ENCODE assay signal across 8 cellular contexts in genomic region chr1:170670751-170671628, GRCh38. TPM values are rescaled to one million over a fixed set of nuclear protein-coding genes. Genes with fewer than 3 reads are reported as not detected.
DNase-seq lines count a peak whose midpoint lies in the region; ATAC-seq and TF ChIP-seq lines count a peak whose summit lies in the region.

No MANE protein-coding gene starts in this region.

- peak; percentile 32 for DNase-seq in RPMI8226
- DNase-seq in glutamatergic neuron: peak; percentile 88
- no peak for DNase-seq in retinal pigment epithelial cell (ENCODE audit: low read depth)
- DNase-seq in kidney glomerular epithelial cell (lab: John Stamatoyannopoulos, UW): no peak
- no peak for DNase-seq in immature natural killer cell

- H3K27ac Mint-ChIP-seq in glutamatergic neuron (ENCODE audit: unreplicated experiment): no peak overlapping the region
- no peak overlapping the region for H3K27ac Mint-ChIP-seq in immature natural killer cell

- H3K4me1 Mint-ChIP-seq in glutamatergic neuron (ENCODE audit: low read depth, unreplicated experiment) (peaks cover 23% of the 10 kb centered on the region), immature natural killer cell (no peaks in the 10 kb centered on the region)

- H3K4me3 ChIP-seq in GM08714 (ENCODE audit: low read length): peak overlapping the region; percentile 41; the same call in 1 of the 2 replicates
- peak overlapping the region; percentile 18 for H3K4me3 ChIP-seq in retinal pigment epithelial cell (ENCODE audit: low read length)

- TF ChIP-seq CTCF in glutamatergic neuron (IDR thresholded peaks at IDR 0.05; ENCODE audit: partially characterized antibody, unreplicated experiment) (peak; percentile 91), retinal pigment epithelial cell (conservative IDR thresholded peaks at IDR 0.05; ENCODE audit: low read depth, low read length) (peak; percentile 75)

- no peaks in the 10 kb centered on the region for H3K36me3 Mint-ChIP-seq in glutamatergic neuron (ENCODE audit: unreplicated experiment)
- peaks cover 0 to 3% (median 0%) of the 10 kb centered on the region in 3 donors for H3K36me3 Mint-ChIP-seq in immature natural killer cell

- ATAC-seq in GM21381 (IDR thresholded peaks at IDR 0.05; ENCODE audit: unreplicated experiment) (no peak), GM21723 (IDR thresholded peaks at IDR 0.05; ENCODE audit: unreplicated experiment) (no peak)

- H3K27me3 Mint-ChIP-seq in glutamatergic neuron (ENCODE audit: unreplicated experiment) (peaks cover 34% of the 10 kb centered on the region), immature natural killer cell (ENCODE audit: low read depth in 3 of 3) (peaks cover 22 to 52% (median 24%) of the 10 kb centered on the region in 3 donors)

- H3K4me3 Mint-ChIP-seq in glutamatergic neuron (ENCODE audit: unreplicated experiment): peak overlapping the region; percentile 58
- H3K4me3 Mint-ChIP-seq in immature natural killer cell: no peak overlapping the region

- H3K9me3 Mint-ChIP-seq in glutamatergic neuron (ENCODE audit: unreplicated experiment) (peaks cover 2% of the 10 kb centered on the region), immature natural killer cell (peaks cover 0 to 26% (median 5%) of the 10 kb centered on the region in 6 donors)

RNA-seq across cellular contexts. Expression of gene PRRX1, which starts 7.1 kb away (rescaled TPM):
- not detected for total RNA-seq in glutamatergic neuron (ENCODE audit: unreplicated experiment)
- not detected for polyA plus RNA-seq in immature natural killer cell

Comparison
In these comparisons a context has a peak if more than half of its experiments do, and no peak if none do; other contexts are left out.
1. DNase-seq: peak in RPMI8226 (single experiment) and glutamatergic neuron (single experiment); none in retinal pigment epithelial cell (single experiment), kidney glomerular epithelial cell (single experiment) and immature natural killer cell (0 of 3).